Comparison of ENCODE assay signal across 8 cellular contexts in the genomic region with DNA sequence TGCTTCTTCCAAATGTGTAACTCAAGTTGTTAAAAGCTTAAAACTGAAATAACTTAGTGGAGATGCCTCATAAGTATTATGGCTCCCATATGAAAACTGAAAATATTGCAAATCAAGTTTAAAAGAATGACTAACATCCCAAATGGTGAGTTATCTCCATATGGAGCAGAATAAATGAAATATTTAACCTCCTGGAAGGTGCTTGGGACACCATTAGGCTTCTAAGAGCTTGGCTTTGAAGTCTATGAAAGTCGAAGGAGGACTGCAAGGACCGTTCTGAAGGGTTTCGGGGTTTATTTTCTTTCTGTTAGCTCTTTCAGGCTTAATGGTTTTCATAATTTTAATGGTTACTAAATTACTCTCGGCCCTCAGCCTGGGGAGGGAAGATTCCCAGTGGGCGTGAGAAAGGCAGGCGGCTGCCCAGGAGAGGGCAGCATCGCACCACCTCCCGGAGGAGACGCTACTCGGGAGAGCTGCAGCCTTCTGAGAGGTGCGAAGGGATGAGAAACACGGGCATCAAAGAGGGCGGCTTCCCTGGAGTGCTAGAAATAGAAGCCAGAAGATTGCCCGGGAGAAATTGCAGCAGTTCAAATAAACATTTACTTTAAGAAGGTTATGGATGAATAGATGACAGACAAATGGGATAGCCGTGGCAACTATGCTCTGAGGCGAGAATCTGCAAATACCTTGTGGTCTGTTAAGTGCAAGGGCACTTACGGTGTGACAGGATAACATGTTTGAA. TPM values are rescaled to one million over a fixed set of nuclear protein-coding genes. Genes with fewer than 3 reads are reported as not detected.
DNase-seq lines count a peak whose midpoint lies in the region; ATAC-seq and TF ChIP-seq lines count a peak whose summit lies in the region.

No MANE protein-coding gene starts in this region.

- POLR2A ChIA-PET in PC-3 (lab: Charles Lee; ENCODE audit: unreplicated experiment), result no interaction called here

- peak; percentile 87 for DNase-seq in D341Med (ENCODE audit: low spot score)
- peak; percentile 80 for DNase-seq in GM20000 (ENCODE audit: low spot score)
- peak in 62 of 76 experiments; percentile 2 to 70 (median 44) for DNase-seq in HUDEP-2 (lab: John Stamatoyannopoulos, UW; ENCODE audit: unreplicated experiment in 76 of 76)
- peak; percentile 84 for DNase-seq in PC-3
- peak; percentile 41 for DNase-seq in activated T-helper 1 cell treated with Interleukin-2 at 50 U/mL for 16 hours (ENCODE audit: low read depth)
- peak; percentile 69 for DNase-seq in fibroblast of mammary gland (ENCODE audit: low read depth)
- DNase-seq in neural crest cell (ENCODE audit: low read depth, low spot score), result peak; percentile 71
- peak; percentile 63 to 72 for DNase-seq in stimulated activated naive CD8-positive, alpha-beta T cell treated with anti-CD3 and anti-CD28 coated beads, Interleukin-15, amount 100 ng/mL, for 72 hours

- H3K27me3 Mint-ChIP-seq in neural crest cell (ENCODE audit: low read depth), result peaks cover 22% of the 10 kb centered on the region
- H3K27me3 Mint-ChIP-seq in stimulated activated naive CD8-positive, alpha-beta T cell treated with anti-CD3 and anti-CD28 coated beads, Interleukin-15, amount 100 ng/mL, for 72 hours, result peaks cover 14% of the 10 kb centered on the region

- no peak overlapping the region for H3K4me3 Mint-ChIP-seq in neural crest cell
- peak overlapping the region in 1 of 2 donors; percentile 70 for H3K4me3 Mint-ChIP-seq in stimulated activated naive CD8-positive, alpha-beta T cell treated with anti-CD3 and anti-CD28 coated beads, Interleukin-15, amount 100 ng/mL, for 72 hours

- no peaks in the 10 kb centered on the region for H4K20me1 ChIP-seq in PC-3 (ENCODE audit: low read length)

- peaks cover 4% of the 10 kb centered on the region for H3K4me1 Mint-ChIP-seq in neural crest cell
- H3K4me1 Mint-ChIP-seq in stimulated activated naive CD8-positive, alpha-beta T cell treated with anti-CD3 and anti-CD28 coated beads, Interleukin-15, amount 100 ng/mL, for 72 hours, result peaks cover 7% of the 10 kb centered on the region

- H3K4me3 ChIP-seq in PC-3 (ENCODE audit: low read length) (no peak overlapping the region), fibroblast of mammary gland (ENCODE audit: control insufficient read depth, low read depth, low read length) (no peak overlapping the region)

- no peak overlapping the region for H3K27ac Mint-ChIP-seq in neural crest cell (ENCODE audit: unreplicated experiment)
- no peak overlapping the region for H3K27ac Mint-ChIP-seq in stimulated activated naive CD8-positive, alpha-beta T cell treated with anti-CD3 and anti-CD28 coated beads, Interleukin-15, amount 100 ng/mL, for 72 hours

- no peaks in the 10 kb centered on the region for H3K79me2 ChIP-seq in PC-3 (ENCODE audit: low read length)

- no peaks in the 10 kb centered on the region for H3F3A ChIP-seq in PC-3 (ENCODE audit: low read length, unreplicated experiment)

- CTCF ChIA-PET in PC-3 (lab: Charles Lee), result interaction anchor here (0.5 to 0.9 kb wide), 4 partner anchors 15 to 705 kb away, joined by 3 read pairs; no protein-coding TSS in a partner anchor

- H3K27me3 ChIP-seq in PC-3 (ENCODE audit: low read length), result no peaks in the 10 kb centered on the region

- no peaks in the 10 kb centered on the region for H3K36me3 ChIP-seq in PC-3 (ENCODE audit: low read depth, low read length)

- no peak overlapping the region for H3K27ac ChIP-seq in PC-3 (ENCODE audit: low read length)

- no peaks in the 10 kb centered on the region for H3K4me1 ChIP-seq in PC-3 (ENCODE audit: insufficient read depth, low read length)

- peak overlapping the region; percentile 69 for H2AFZ ChIP-seq in PC-3 (ENCODE audit: low read length)

- H3K9me3 ChIP-seq in PC-3 (ENCODE audit: low read length), result no peaks in the 10 kb centered on the region

- H3K9ac ChIP-seq in PC-3 (ENCODE audit: low read length), result no peak overlapping the region

- no peaks in the 10 kb centered on the region for H3K9me2 ChIP-seq in PC-3 (replicated peaks; ENCODE audit: low read length)

- intact Hi-C loops in PC-3 (cut with micrococcal nuclease), result loop anchor here (1.0 to 10.0 kb wide), 6 partner anchors 118 to 707 kb away; no protein-coding TSS in a partner anchor

- TF ChIP-seq CTCF in GM20000 (IDR thresholded peaks at IDR 0.05; ENCODE audit: extremely low read depth, missing control alignments) (peak; percentile 89), PC-3 (conservative IDR thresholded peaks at IDR 0.05; ENCODE audit: low read depth, low read length) (peak; percentile 95), fibroblast of mammary gland (conservative IDR thresholded peaks at IDR 0.05; ENCODE audit: control insufficient read depth, insufficient read depth, low read depth, low read length) (peak; percentile 94), neural crest cell (conservative IDR thresholded peaks at IDR 0.05) (peak; percentile 98)

- no peaks in the 10 kb centered on the region for H3K36me3 Mint-ChIP-seq in neural crest cell (ENCODE audit: low read depth)

- no peaks in the 10 kb centered on the region for H3K9me3 Mint-ChIP-seq in neural crest cell
- no peaks in the 10 kb centered on the region for H3K9me3 Mint-ChIP-seq in stimulated activated naive CD8-positive, alpha-beta T cell treated with anti-CD3 and anti-CD28 coated beads, Interleukin-15, amount 100 ng/mL, for 72 hours

- peak; percentile 100 for ATAC-seq in PC-3
- peak; percentile 98 for ATAC-seq in stimulated activated naive CD8-positive, alpha-beta T cell treated with anti-CD3 and anti-CD28 coated beads, Interleukin-15, amount 100 ng/mL, for 72 hours

- BruUV-seq in PC-3 (replicated peaks; lab: Mats Ljungman, UMichigan), result no TSS peak

- peak overlapping the region; percentile 42 for H3K4me2 ChIP-seq in PC-3 (ENCODE audit: low read length)

RNA-seq across cellular contexts. Expression of gene MAP3K19, which starts 43.1 kb away (rescaled TPM):
- total RNA-seq in PC-3 (2014; rRNA removed), result not detected in 2 replicates
- not detected in 2 replicates for total RNA-seq in neural crest cell

RNA-seq across cellular contexts. Expression of gene RAB3GAP1, which starts 47.9 kb away (rescaled TPM):
- total RNA-seq in PC-3 (2014; rRNA removed), result 35.8 and 41.1 TPM in 2 replicates
- 30.7 and 32.0 TPM in 2 replicates for total RNA-seq in neural crest cell
